Comparison of ENCODE assay signal across 19 cellular contexts in the genomic region with DNA sequence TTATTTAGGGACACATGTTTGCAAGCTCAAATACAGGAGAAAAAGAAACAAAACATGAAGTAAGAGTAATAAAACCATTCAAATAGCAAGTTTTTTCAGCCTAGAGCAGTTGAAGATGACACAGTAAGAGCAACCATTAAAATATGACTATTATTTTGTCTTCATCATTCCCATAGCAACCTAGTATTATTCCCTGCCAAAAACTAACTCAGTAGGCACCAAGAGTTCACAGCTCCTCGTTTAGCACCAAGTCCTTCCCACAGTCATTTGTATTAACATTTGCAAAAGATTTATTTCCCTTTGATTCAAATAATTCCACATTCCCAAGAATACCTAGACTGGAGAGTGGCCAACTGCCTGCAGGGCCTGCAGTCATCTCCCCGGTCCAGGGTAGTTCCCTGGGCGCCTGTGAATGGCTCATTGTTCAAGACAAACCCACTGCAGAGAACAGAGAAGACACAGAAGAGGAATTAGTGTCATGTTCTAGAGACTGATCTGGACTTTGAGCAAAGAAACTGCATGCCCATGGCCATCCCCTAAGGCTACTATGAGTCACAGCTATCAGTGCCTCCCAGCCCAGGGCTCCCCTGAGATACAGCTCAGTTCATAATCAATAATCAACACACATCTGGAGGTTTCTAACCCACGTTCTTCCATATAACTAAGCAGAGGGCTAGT.
DNase-seq lines count a peak whose midpoint lies in the region; ATAC-seq and TF ChIP-seq lines count a peak whose summit lies in the region.
"Had no signal": no experiment of that assay in that cellular context is flagged by ENCODE, and none has a peak within 500 bp of the region (broad histone marks: within the 10 kb centered on the region; RNA-seq: fewer than 3 reads in every experiment).

No MANE protein-coding gene starts in this region.

- CTCF ChIA-PET in A673 (lab: Charles Lee): no interaction called here

- H3K4me1 ChIP-seq in A673 (ENCODE audit: insufficient read depth, low read length, poor library complexity, severe bottlenecking): no peaks in the 10 kb centered on the region
- H3K4me1 ChIP-seq: adrenal gland, gastrocnemius medialis, neural progenitor cell, SJCRH30 had no signal

- ATAC-seq in GM21786 (IDR thresholded peaks at IDR 0.05; ENCODE audit: unreplicated experiment): peak; percentile 94
- peak; percentile 74 for ATAC-seq in esophagus mucosa
- ATAC-seq in HG02870 (IDR thresholded peaks at IDR 0.05; ENCODE audit: unreplicated experiment): no peak
- ATAC-seq: gastrocnemius medialis had no signal

- no peaks in the 10 kb centered on the region for H3K36me3 ChIP-seq in A673 (ENCODE audit: insufficient read depth, low read length, poor library complexity, severe bottlenecking)
- H3K36me3 ChIP-seq: adrenal gland, gastrocnemius medialis, neural progenitor cell, SJCRH30, upper lobe of left lung, WERI-Rb-1 had no signal

- TF ChIP-seq CTCF in A673 (conservative IDR thresholded peaks at IDR 0.05; ENCODE audit: low read depth, low read length): no peak
- no peak for TF ChIP-seq CTCF in GM20000 (IDR thresholded peaks at IDR 0.05; ENCODE audit: extremely low read depth, missing control alignments)

- POLR2A ChIA-PET in A673 (lab: Charles Lee; ENCODE audit: low non-redundant PET): interaction anchor here (0.5 kb wide), 1 partner anchor 49 kb away, joined by 4 read pairs; no protein-coding TSS in a partner anchor

- no peak overlapping the region for H3K27ac ChIP-seq in A673 (ENCODE audit: low read depth, low read length, poor library complexity, severe bottlenecking)
- H3K27ac ChIP-seq: 22Rv1, adrenal gland, gastrocnemius medialis, neural progenitor cell, SJCRH30, upper lobe of left lung, WERI-Rb-1 had no signal

- H3K4me3 ChIP-seq in A673 (ENCODE audit: low read depth, low read length, poor library complexity, severe bottlenecking): no peak overlapping the region
- H3K4me3 ChIP-seq: adrenal gland, gastrocnemius medialis, neural progenitor cell, SJCRH30, upper lobe of left lung had no signal

- no peaks in the 10 kb centered on the region for H3K9me3 ChIP-seq in A673 (ENCODE audit: low read depth, low read length, poor library complexity, severe bottlenecking)
- H3K9me3 ChIP-seq: adrenal gland, gastrocnemius medialis, SJCRH30, upper lobe of left lung had no signal

- H3K27me3 ChIP-seq in A673 (replicated peaks; ENCODE audit: insufficient read depth, low read depth, low read length, poor library complexity): no peaks in the 10 kb centered on the region
- H3K27me3 ChIP-seq: adrenal gland, gastrocnemius medialis, neural progenitor cell, SJCRH30, upper lobe of left lung had no signal

- no TSS peak for BruUV-seq in A673 (replicated peaks; lab: Mats Ljungman, UMichigan)

- intact Hi-C loops in A673 (cut with micrococcal nuclease; ENCODE audit: unreplicated experiment): no loop called here

- DNase-seq in AG20443 (ENCODE audit: low spot score) (peak; percentile 22), NCI-H1048 (lab: John Stamatoyannopoulos, UW) (peak; percentile 81), A673 (ENCODE audit: low spot score) (no peak), GM20000 (ENCODE audit: low spot score) (no peak)
- no peak for DNase-seq in stimulated activated CD4-positive, alpha-beta T cell treated with anti-CD3 and anti-CD28 coated beads, Interleukin-12 subunit alpha, Interleukin-12 subunit beta, amount 100 ng/mL, for 4 hours
- DNase-seq: adrenal gland, DMS53, gastrocnemius medialis, kidney, NCI-H1436, NCI-H748 treated with DMSO at 0.1 percent for 48 hours, upper lobe of left lung, WERI-Rb-1 had no signal

Comparison
In these comparisons a context has a peak if more than half of its experiments do, and no peak if none do; other contexts are left out.
1. DNase-seq: peak in AG20443 (single experiment) and NCI-H1048 (single experiment); none in stimulated activated CD4-positive, alpha-beta T cell treated with anti-CD3 and anti-CD28 coated beads, Interleukin-12 subunit alpha, Interleukin-12 subunit beta, amount 100 ng/mL, for 4 hours (single experiment), A673 (single experiment) and GM20000 (single experiment).